In genomic region chr5:173016621-173017046, GRCh38 we compare ENCODE assay signal across 1 cellular context.
TF ChIP-seq lines count a peak whose summit lies in the region.

No MANE protein-coding gene starts in this region.

TF ChIP-seq in H1, 55 proteins besides CTCF, POLR2A, EP300 and RAD21:
- no peak for TF ChIP-seq E2F6 (IDR thresholded peaks at IDR 0.05)
- TF ChIP-seq KDM5A (IDR thresholded peaks at IDR 0.05; ENCODE audit: low read length) = no peak
- TF ChIP-seq NANOG (IDR thresholded peaks at IDR 0.05; ENCODE audit: insufficient read depth, low read depth, low read length, poor library complexity, severe bottlenecking) = no peak
- TF ChIP-seq JUND (IDR thresholded peaks at IDR 0.05; ENCODE audit: low read length) = no peak
- no peak for TF ChIP-seq KDM4A (IDR thresholded peaks at IDR 0.05; ENCODE audit: low read depth, low read length, severe bottlenecking)
- no peak for TF ChIP-seq BACH1 (IDR thresholded peaks at IDR 0.05; ENCODE audit: low read length)
- TF ChIP-seq SIN3A (conservative IDR thresholded peaks at IDR 0.05 in 1 of 2, IDR thresholded peaks at IDR 0.05 in 1 of 2; ENCODE audit: low read depth in 1 of 2, low read length in 2 of 2) = no peak
- no peak for TF ChIP-seq EZH2 (IDR thresholded peaks at IDR 0.05; ENCODE audit: low read depth, low read length, severe bottlenecking)
- TF ChIP-seq JUN (IDR thresholded peaks at IDR 0.05; ENCODE audit: low read depth, low read length) = no peak
- TF ChIP-seq ATF2 (IDR thresholded peaks at IDR 0.05; ENCODE audit: low read length) = no peak
